1 cellular context compared by ENCODE assay signal in genomic region chr2:21288732-21289506, GRCh38.
TF ChIP-seq lines count a peak whose summit lies in the region.

No MANE protein-coding gene starts in this region.

TF ChIP-seq in H1, 55 proteins besides CTCF, POLR2A, EP300 and RAD21:
- TF ChIP-seq CREB1 (IDR thresholded peaks at IDR 0.05): no peak
- TF ChIP-seq TEAD4 (IDR thresholded peaks at IDR 0.05; ENCODE audit: low read depth, low read length): no peak
- TF ChIP-seq YY1 (IDR thresholded peaks at IDR 0.05; ENCODE audit: low read depth, low read length): no peak
- TF ChIP-seq SIN3A (conservative IDR thresholded peaks at IDR 0.05 in 1 of 2, IDR thresholded peaks at IDR 0.05 in 1 of 2; ENCODE audit: low read depth in 1 of 2, low read length in 2 of 2): no peak
- no peak for TF ChIP-seq BRCA1 (IDR thresholded peaks at IDR 0.05; ENCODE audit: low read depth, low read length)
- no peak for TF ChIP-seq KDM4A (IDR thresholded peaks at IDR 0.05; ENCODE audit: low read depth, low read length, severe bottlenecking)
- TF ChIP-seq JUN (IDR thresholded peaks at IDR 0.05; ENCODE audit: low read depth, low read length): no peak
